Comparison of ENCODE assay signal across 1 cellular context in the genomic region with DNA sequence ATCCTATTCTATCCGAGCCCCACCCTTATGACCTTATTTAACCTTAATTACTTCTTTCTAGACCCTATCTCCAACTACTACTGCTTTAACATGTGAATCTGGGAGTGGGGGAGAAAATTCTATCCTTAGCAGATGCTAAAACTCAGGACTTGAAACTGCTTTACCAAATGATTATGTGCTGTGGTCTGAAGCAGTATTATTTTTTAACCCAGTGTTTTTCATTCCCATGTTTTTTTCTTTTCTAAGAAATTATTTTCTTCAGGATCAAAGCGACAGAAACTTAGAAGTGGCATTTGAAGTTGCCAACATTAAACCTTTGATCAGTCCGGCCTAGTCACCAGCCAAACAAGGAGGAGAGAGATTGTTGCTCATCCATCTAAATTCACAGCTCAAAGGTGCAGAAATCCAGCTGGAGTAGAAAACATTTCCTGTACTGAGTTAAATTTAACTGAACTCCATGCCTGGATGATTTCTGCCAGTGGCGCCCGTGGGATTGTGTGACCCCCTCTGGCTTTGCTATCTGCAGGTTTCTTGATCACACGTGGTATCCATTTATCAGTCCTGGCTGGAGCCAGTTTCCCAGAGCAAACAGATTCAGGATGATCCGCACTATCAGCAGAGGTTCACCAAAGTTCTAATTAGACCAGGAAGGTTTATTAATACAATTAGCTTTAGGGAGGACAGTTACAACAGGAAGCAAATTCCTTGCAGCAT.
TF ChIP-seq lines count a peak whose summit lies in the region.

No MANE protein-coding gene starts in this region.

TF ChIP-seq in HepG2, 621 proteins besides CTCF, POLR2A, EP300 and RAD21 (continued from another document):
- TF ChIP-seq, protein P1, sequence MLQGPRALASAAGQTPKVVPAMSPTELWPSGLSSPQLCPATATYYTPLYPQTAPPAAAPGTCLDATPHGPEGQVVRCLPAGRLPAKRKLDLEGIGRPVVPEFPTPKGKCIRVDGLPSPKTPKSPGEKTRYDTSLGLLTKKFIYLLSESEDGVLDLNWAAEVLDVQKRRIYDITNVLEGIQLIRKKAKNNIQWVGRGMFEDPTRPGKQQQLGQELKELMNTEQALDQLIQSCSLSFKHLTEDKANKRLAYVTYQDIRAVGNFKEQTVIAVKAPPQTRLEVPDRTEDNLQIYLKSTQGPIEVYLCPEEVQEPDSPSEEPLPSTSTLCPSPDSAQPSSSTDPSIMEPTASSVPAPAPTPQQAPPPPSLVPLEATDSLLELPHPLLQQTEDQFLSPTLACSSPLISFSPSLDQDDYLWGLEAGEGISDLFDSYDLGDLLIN (CRISPR knock-in tag; IDR thresholded peaks at IDR 0.05; ENCODE audit: borderline replicate concordance) = no peak
- TF ChIP-seq ELF3 (CRISPR knock-in tag; IDR thresholded peaks at IDR 0.05) (no peak), ZNF569 (CRISPR knock-in tag; IDR thresholded peaks at IDR 0.05; ENCODE audit: borderline replicate concordance) (no peak), KLF11 (CRISPR knock-in tag; IDR thresholded peaks at IDR 0.05) (no peak), ISX (CRISPR knock-in tag; conservative IDR thresholded peaks at IDR 0.05) (no peak), PHF8 (CRISPR knock-in tag; IDR thresholded peaks at IDR 0.05) (no peak)
- TF ChIP-seq, protein P2, sequence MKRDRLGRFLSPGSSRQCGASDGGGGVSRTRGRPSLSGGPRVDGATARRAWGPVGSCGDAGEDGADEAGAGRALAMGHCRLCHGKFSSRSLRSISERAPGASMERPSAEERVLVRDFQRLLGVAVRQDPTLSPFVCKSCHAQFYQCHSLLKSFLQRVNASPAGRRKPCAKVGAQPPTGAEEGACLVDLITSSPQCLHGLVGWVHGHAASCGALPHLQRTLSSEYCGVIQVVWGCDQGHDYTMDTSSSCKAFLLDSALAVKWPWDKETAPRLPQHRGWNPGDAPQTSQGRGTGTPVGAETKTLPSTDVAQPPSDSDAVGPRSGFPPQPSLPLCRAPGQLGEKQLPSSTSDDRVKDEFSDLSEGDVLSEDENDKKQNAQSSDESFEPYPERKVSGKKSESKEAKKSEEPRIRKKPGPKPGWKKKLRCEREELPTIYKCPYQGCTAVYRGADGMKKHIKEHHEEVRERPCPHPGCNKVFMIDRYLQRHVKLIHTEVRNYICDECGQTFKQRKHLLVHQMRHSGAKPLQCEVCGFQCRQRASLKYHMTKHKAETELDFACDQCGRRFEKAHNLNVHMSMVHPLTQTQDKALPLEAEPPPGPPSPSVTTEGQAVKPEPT (CRISPR knock-in tag; IDR thresholded peaks at IDR 0.05; ENCODE audit: low read depth) = no peak
- TF ChIP-seq, protein P3, sequence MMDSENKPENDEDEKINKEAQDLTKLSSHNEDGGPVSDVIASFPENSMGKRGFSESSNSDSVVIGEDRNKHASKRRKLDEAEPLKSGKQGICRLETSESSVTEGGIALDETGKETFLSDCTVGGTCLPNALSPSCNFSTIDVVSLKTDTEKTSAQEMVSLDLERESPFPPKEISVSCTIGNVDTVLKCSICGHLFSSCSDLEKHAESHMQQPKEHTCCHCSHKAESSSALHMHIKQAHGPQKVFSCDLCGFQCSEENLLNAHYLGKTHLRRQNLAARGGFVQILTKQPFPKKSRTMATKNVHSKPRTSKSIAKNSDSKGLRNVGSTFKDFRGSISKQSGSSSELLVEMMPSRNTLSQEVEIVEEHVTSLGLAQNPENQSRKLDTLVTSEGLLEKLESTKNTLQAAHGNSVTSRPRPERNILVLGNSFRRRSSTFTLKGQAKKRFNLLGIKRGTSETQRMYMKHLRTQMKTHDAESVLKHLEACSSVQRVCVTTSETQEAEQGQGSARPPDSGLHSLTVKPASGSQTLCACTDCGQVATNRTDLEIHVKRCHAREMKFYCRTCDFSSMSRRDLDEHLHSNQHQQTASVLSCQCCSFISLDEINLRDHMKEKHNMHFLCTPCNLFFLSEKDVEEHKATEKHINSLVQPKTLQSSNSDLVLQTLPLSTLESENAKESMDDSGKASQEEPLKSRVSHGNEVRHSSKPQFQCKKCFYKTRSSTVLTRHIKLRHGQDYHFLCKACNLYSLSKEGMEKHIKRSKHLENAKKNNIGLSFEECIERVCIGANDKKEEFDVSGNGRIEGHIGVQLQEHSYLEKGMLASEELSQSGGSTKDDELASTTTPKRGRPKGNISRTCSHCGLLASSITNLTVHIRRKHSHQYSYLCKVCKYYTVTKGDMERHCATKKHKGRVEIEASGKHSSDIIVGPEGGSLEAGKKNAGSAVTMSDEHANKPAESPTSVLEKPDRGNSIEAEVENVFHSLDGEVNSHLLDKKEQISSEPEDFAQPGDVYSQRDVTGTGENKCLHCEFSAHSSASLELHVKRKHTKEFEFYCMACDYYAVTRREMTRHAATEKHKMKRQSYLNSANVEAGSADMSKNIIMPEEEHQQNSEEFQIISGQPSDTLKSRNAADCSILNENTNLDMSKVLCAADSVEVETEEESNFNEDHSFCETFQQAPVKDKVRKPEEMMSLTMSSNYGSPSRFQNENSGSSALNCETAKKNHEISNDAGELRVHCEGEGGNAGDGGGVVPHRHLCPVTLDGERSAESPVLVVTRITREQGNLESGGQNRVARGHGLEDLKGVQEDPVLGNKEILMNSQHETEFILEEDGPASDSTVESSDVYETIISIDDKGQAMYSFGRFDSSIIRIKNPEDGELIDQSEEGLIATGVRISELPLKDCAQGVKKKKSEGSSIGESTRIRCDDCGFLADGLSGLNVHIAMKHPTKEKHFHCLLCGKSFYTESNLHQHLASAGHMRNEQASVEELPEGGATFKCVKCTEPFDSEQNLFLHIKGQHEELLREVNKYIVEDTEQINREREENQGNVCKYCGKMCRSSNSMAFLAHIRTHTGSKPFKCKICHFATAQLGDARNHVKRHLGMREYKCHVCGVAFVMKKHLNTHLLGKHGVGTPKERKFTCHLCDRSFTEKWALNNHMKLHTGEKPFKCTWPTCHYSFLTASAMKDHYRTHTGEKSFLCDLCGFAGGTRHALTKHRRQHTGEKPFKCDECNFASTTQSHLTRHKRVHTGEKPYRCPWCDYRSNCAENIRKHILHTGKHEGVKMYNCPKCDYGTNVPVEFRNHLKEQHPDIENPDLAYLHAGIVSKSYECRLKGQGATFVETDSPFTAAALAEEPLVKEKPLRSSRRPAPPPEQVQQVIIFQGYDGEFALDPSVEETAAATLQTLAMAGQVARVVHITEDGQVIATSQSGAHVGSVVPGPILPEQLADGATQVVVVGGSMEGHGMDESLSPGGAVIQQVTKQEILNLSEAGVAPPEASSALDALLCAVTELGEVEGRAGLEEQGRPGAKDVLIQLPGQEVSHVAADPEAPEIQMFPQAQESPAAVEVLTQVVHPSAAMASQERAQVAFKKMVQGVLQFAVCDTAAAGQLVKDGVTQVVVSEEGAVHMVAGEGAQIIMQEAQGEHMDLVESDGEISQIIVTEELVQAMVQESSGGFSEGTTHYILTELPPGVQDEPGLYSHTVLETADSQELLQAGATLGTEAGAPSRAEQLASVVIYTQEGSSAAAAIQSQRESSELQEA (CRISPR knock-in tag; IDR thresholded peaks at IDR 0.05; ENCODE audit: not compliant biosample characterization) = no peak
